Comparison of ENCODE assay signal across 8 cellular contexts in genomic region chr1:46302091-46303037, GRCh38. TPM values are rescaled to one million over a fixed set of nuclear protein-coding genes. Genes with fewer than 3 reads are reported as not detected.
DNase-seq lines count a peak whose midpoint lies in the region; ATAC-seq lines count a peak whose summit lies in the region.

No MANE protein-coding gene starts in this region.

- peaks cover 42% of the 10 kb centered on the region for H3K36me3 ChIP-seq in NT2/D1 (ENCODE audit: insufficient read depth, insufficient read length, low read length)

- no peaks in the 10 kb centered on the region for H3K27me3 Mint-ChIP-seq in activated T-helper 17 cell treated with anti-CD3 and anti-CD28 coated beads, Interleukin-2, amount 50 U/mL, for 72 hours
- H3K27me3 Mint-ChIP-seq in natural killer cell treated with Interleukin-12 subunit alpha and Interleukin-12 subunit beta and Interleukin-15 and Interleukin-18, amount 100 ng/mL, for 72 hours = no peaks in the 10 kb centered on the region

- H3K4me1 Mint-ChIP-seq in activated T-helper 17 cell treated with anti-CD3 and anti-CD28 coated beads, Interleukin-2, amount 50 U/mL, for 72 hours = peaks cover 19% of the 10 kb centered on the region
- H3K4me1 Mint-ChIP-seq in natural killer cell treated with Interleukin-12 subunit alpha and Interleukin-12 subunit beta and Interleukin-15 and Interleukin-18, amount 100 ng/mL, for 72 hours (ENCODE audit: low read depth in 2 of 2) = peaks cover 30 to 32% of the 10 kb centered on the region in 2 donors

- no peaks in the 10 kb centered on the region for H3K9me3 ChIP-seq in NT2/D1 (ENCODE audit: insufficient read depth, low read length)

- H3K4me1 ChIP-seq in NT2/D1 (ENCODE audit: insufficient read depth, insufficient read length) = peaks cover 13% of the 10 kb centered on the region

- no peaks in the 10 kb centered on the region for H3K27me3 ChIP-seq in NT2/D1 (ENCODE audit: insufficient read depth, insufficient read length)

- peak; percentile 28 for ATAC-seq in HG02852 (IDR thresholded peaks at IDR 0.05; ENCODE audit: unreplicated experiment)
- peak; percentile 44 for ATAC-seq in activated T-helper 17 cell treated with anti-CD3 and anti-CD28 coated beads, Interleukin-2, amount 50 U/mL, for 72 hours (replicated peaks)
- ATAC-seq in natural killer cell treated with Interleukin-12 subunit alpha and Interleukin-12 subunit beta and Interleukin-15 and Interleukin-18, amount 100 ng/mL, for 72 hours = peak; percentile 45 to 52

- peak; percentile 67 for DNase-seq in NCI-H2227 (lab: John Stamatoyannopoulos, UW; ENCODE audit: unreplicated experiment)
- no peak for DNase-seq in NCI-H2227 treated with DMSO at 0.1 percent for 48 hours (lab: John Stamatoyannopoulos, UW)
- peak; percentile 63 for DNase-seq in NT2/D1 (ENCODE audit: low read depth, low spot score)
- peak; percentile 56 for DNase-seq in fibroblast of peridontal ligament (ENCODE audit: extremely low read depth)
- peak; percentile 70 for DNase-seq in natural killer cell treated with Interleukin-12 subunit alpha and Interleukin-12 subunit beta and Interleukin-15 and Interleukin-18, amount 100 ng/mL, for 72 hours (ENCODE audit: low spot score)
- DNase-seq in superior temporal gyrus (ENCODE audit: extremely low spot score) = peak; percentile 16

- peak overlapping the region; percentile 98 for H3K4me3 ChIP-seq in NT2/D1 (ENCODE audit: insufficient read length, low read depth)

- H3K4me3 Mint-ChIP-seq in activated T-helper 17 cell treated with anti-CD3 and anti-CD28 coated beads, Interleukin-2, amount 50 U/mL, for 72 hours = peak overlapping the region; percentile 98
- H3K4me3 Mint-ChIP-seq in natural killer cell treated with Interleukin-12 subunit alpha and Interleukin-12 subunit beta and Interleukin-15 and Interleukin-18, amount 100 ng/mL, for 72 hours = peak overlapping the region; percentile 99

- peaks cover 76% of the 10 kb centered on the region for H3K36me3 Mint-ChIP-seq in activated T-helper 17 cell treated with anti-CD3 and anti-CD28 coated beads, Interleukin-2, amount 50 U/mL, for 72 hours (ENCODE audit: low read depth)
- peaks cover 13% of the 10 kb centered on the region for H3K36me3 Mint-ChIP-seq in natural killer cell treated with Interleukin-12 subunit alpha and Interleukin-12 subunit beta and Interleukin-15 and Interleukin-18, amount 100 ng/mL, for 72 hours

- H3K9ac ChIP-seq in NT2/D1 (ENCODE audit: insufficient read length, low read depth) = peak overlapping the region; percentile 97

- H3K27ac Mint-ChIP-seq in activated T-helper 17 cell treated with anti-CD3 and anti-CD28 coated beads, Interleukin-2, amount 50 U/mL, for 72 hours = peak overlapping the region; percentile 99
- peak overlapping the region; percentile 95 to 98 for H3K27ac Mint-ChIP-seq in natural killer cell treated with Interleukin-12 subunit alpha and Interleukin-12 subunit beta and Interleukin-15 and Interleukin-18, amount 100 ng/mL, for 72 hours

- H3K9me3 Mint-ChIP-seq in activated T-helper 17 cell treated with anti-CD3 and anti-CD28 coated beads, Interleukin-2, amount 50 U/mL, for 72 hours = no peaks in the 10 kb centered on the region
- no peaks in the 10 kb centered on the region for H3K9me3 Mint-ChIP-seq in natural killer cell treated with Interleukin-12 subunit alpha and Interleukin-12 subunit beta and Interleukin-15 and Interleukin-18, amount 100 ng/mL, for 72 hours

RNA-seq across cellular contexts. Expression of gene LRRC41, which starts 1.1 kb away (rescaled TPM):
- total RNA-seq in activated T-helper 17 cell treated with anti-CD3 and anti-CD28 coated beads, Interleukin-2, amount 50 U/mL, for 72 hours = 10 to 100 TPM; 30.1 to 37.7 TPM
- 10 to 100 TPM; 43.2 to 45.5 TPM for total RNA-seq in natural killer cell treated with Interleukin-12 subunit alpha and Interleukin-12 subunit beta and Interleukin-15 and Interleukin-18, amount 100 ng/mL, for 72 hours

RNA-seq across cellular contexts. Expression of gene UQCRH, which starts 1.1 kb away (rescaled TPM):
- 100 to 1,000 TPM; 272 to 374 TPM for total RNA-seq in activated T-helper 17 cell treated with anti-CD3 and anti-CD28 coated beads, Interleukin-2, amount 50 U/mL, for 72 hours
- total RNA-seq in natural killer cell treated with Interleukin-12 subunit alpha and Interleukin-12 subunit beta and Interleukin-15 and Interleukin-18, amount 100 ng/mL, for 72 hours = 100 to 1,000 TPM; 236 to 253 TPM

RNA-seq across cellular contexts. Expression of gene NSUN4, which starts 38.2 kb away (rescaled TPM):
- total RNA-seq in activated T-helper 17 cell treated with anti-CD3 and anti-CD28 coated beads, Interleukin-2, amount 50 U/mL, for 72 hours = 10 to 100 TPM; 23.3 to 24.5 TPM
- 10 to 100 TPM; 24.0 to 43.8 TPM for total RNA-seq in natural killer cell treated with Interleukin-12 subunit alpha and Interleukin-12 subunit beta and Interleukin-15 and Interleukin-18, amount 100 ng/mL, for 72 hours

RNA-seq across cellular contexts. Expression of gene RAD54L, which starts 54.8 kb away (rescaled TPM):
- total RNA-seq in activated T-helper 17 cell treated with anti-CD3 and anti-CD28 coated beads, Interleukin-2, amount 50 U/mL, for 72 hours = 10 to 100 TPM; 50.8 to 56.5 TPM
- 10 to 100 TPM; 23.3 to 87.5 TPM for total RNA-seq in natural killer cell treated with Interleukin-12 subunit alpha and Interleukin-12 subunit beta and Interleukin-15 and Interleukin-18, amount 100 ng/mL, for 72 hours
